15 cellular contexts compared by ENCODE assay signal in the genomic region with DNA sequence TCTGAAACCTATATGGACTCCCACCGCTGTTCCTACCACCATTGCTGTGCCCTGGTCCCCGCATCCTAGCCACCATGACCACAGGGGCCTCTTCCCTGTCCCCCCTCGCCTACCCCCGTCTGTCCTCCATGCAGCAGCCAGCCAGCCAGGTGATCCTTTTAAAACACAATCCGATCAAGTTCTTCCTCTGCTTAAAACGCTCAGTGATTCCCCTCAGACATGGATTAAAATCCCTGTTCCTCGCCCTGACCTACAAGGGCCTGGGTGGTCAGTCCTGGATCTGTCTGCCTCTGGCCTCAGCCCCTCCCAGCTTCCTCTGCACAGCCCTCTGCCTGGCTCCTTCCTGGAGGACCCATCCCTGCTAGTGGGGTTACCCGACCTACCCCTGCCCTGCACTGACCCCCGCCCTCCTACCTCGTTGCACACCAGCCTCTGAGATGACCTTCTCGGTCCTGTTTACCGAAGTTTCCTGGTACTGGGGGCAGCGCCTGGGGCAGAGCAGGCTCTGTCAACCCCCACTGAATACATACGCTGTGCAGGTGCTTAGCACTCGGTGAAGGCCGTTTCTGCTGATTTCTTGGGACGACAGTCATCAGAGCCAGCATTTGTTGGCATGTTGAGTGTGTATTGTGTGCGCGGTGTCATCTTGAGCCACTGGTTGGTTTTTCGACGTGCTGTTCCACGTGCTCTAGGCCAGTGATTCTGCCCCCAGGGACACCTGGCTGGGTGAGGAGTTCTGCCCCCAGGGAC. TPM values are rescaled to one million over a fixed set of nuclear protein-coding genes. Genes with fewer than 3 reads are reported as not detected.
DNase-seq lines count a peak whose midpoint lies in the region; ATAC-seq, FAIRE-seq and TF ChIP-seq lines count a peak whose summit lies in the region.
"Had no signal": no experiment of that assay in that cellular context is flagged by ENCODE, and none has a peak within 500 bp of the region (broad histone marks: within the 10 kb centered on the region; RNA-seq: fewer than 3 reads in every experiment).

No MANE protein-coding gene starts in this region.

- TF ChIP-seq CTCF in HepG2 (CRISPR knock-in tag; IDR thresholded peaks at IDR 0.05), result no peak

- peaks cover 24% of the 10 kb centered on the region for H3K4me1 Mint-ChIP-seq in T-helper 17 cell

- H3K9ac ChIP-seq in HepG2 (ENCODE audit: insufficient read depth, low read depth, low read length), result no peak overlapping the region

- H3K4me3 Mint-ChIP-seq in T-helper 17 cell, result peak overlapping the region; percentile 9
- H3K4me3 Mint-ChIP-seq: CD4-positive, alpha-beta T cell had no signal

- no peaks in the 10 kb centered on the region for H3K4me1 ChIP-seq in HepG2 (ENCODE audit: insufficient read depth, low read length)

- H3K27me3 Mint-ChIP-seq in T-helper 17 cell, result peaks cover 3% of the 10 kb centered on the region

- H2AFZ ChIP-seq in HepG2 (ENCODE audit: low read length), result no peak overlapping the region

- H4K20me1 ChIP-seq in HepG2 (ENCODE audit: insufficient read depth, low read length), result peaks cover 3% of the 10 kb centered on the region; the same call in 1 of the 2 replicates

- H3K9me3 ChIP-seq in T-helper 17 cell (ENCODE audit: control insufficient read depth, low read length, poor library complexity, severe bottlenecking) (no peaks in the 10 kb centered on the region), HepG2 (ENCODE audit: low read length) (no peaks in the 10 kb centered on the region)
- H3K9me3 ChIP-seq: right lobe of liver had no signal

- intact Hi-C loops in HepG2 (cut with micrococcal nuclease; ENCODE audit: unreplicated experiment), result no loop called here

- no peaks in the 10 kb centered on the region for H3K79me2 ChIP-seq in HepG2 (ENCODE audit: insufficient read depth, low read length)

- no peak for TF ChIP-seq EP300 in HepG2 (IDR thresholded peaks at IDR 0.05; ENCODE audit: low read depth in 2 of 2, low read length in 2 of 2)
- TF ChIP-seq EP300 in HepG2 (CRISPR knock-in tag; IDR thresholded peaks at IDR 0.05; ENCODE audit: borderline replicate concordance), result no peak

- in situ Hi-C loops in HepG2 (cut with HindIII; ENCODE audit: extremely low pct_ligation_motif_present, low pct_unique_long_range_greater_than_20kb), result no loop called here

- 93% methylated on average over 18 of the region's 22 CpGs for WGBS in HepG2 (ENCODE audit: low lambda C conversion rate)

- POLR2A ChIA-PET in HepG2 (lab: Yijun Ruan, JAX), result interaction anchor here (1.7 to 1.8 kb wide), 2 partner anchors 14 kb away, joined by 6 to 7 read pairs; a partner anchor contains a TSS

- H3K36me3 Mint-ChIP-seq in T-helper 17 cell (ENCODE audit: low read depth), result peaks cover 2% of the 10 kb centered on the region

- no peaks in the 10 kb centered on the region; a peak in 1 of 5 replicates for H3K27me3 ChIP-seq in HepG2 (ENCODE audit: control insufficient read depth in 1 of 2, insufficient read depth in 2 of 2, low read length in 2 of 2)
- H3K27me3 ChIP-seq: right lobe of liver had no signal

- DNase-seq in COR-L47 (lab: John Stamatoyannopoulos, UW) (peak; percentile 18), T-helper 17 cell (no peak), HepG2 (ENCODE audit: low spot score) (no peak), Kasumi-1 (lab: John Stamatoyannopoulos, UW) (no peak), NOMO-1 treated with DMSO at 0.1 percent for 48 hours (lab: John Stamatoyannopoulos, UW; ENCODE audit: unreplicated experiment) (no peak), NCI-H524 treated with DMSO at 0.1 percent for 48 hours (lab: John Stamatoyannopoulos, UW) (no peak)
- DNase-seq: activated CD8-positive, alpha-beta memory T cell treated with anti-CD3 and anti-CD28 coated beads, Interleukin-2, amount 50 U/mL, for 4 hours; CD4-positive, alpha-beta T cell; GDM1 had no signal

- H3K27ac ChIP-seq in HepG2 (ENCODE audit: extremely low read length, insufficient read depth, low read length), result no peak overlapping the region
- H3K27ac ChIP-seq: right lobe of liver, VCaP had no signal

- peak overlapping the region; percentile 77 for H3K27ac Mint-ChIP-seq in T-helper 17 cell
- H3K27ac Mint-ChIP-seq: CD4-positive, alpha-beta T cell had no signal

- peaks cover 0 to 1% of the 10 kb centered on the region in 2 experiments; a peak in 1 of 5 replicates for H3K36me3 ChIP-seq in HepG2 (replicated peaks in 1 of 2; ENCODE audit: control insufficient read depth in 1 of 2, insufficient read depth in 2 of 2, low read length in 2 of 2)
- H3K36me3 ChIP-seq: right lobe of liver had no signal

- no peak overlapping the region for H3K4me3 ChIP-seq in HepG2 (replicated peaks in 1 of 3; ENCODE audit: insufficient read depth in 1 of 3, low read depth in 2 of 3, low read length in 3 of 3)
- H3K4me3 ChIP-seq: right lobe of liver had no signal

- peak in 1 of 2 experiments; percentile 12; a peak in 1 of 4 replicates for TF ChIP-seq POLR2A in HepG2 (IDR thresholded peaks at IDR 0.05; ENCODE audit: insufficient read depth in 1 of 2, low read depth in 2 of 2, low read length in 2 of 2)

- CTCF ChIA-PET in HepG2 (lab: Yijun Ruan, JAX; ENCODE audit: low intra/inter-chr PET ratio, low total read pairs), result no interaction called here

- no peak for FAIRE-seq in HepG2 (lab: Jason Lieb, UNC)
- FAIRE-seq: frontal cortex had no signal

- H3K4me2 ChIP-seq in HepG2 (ENCODE audit: low read depth, low read length), result no peak overlapping the region

- no peak for ATAC-seq in T-helper 17 cell
- ATAC-seq in HepG2, result no peak

- BruUV-seq in HepG2 (replicated peaks; lab: Mats Ljungman, UMichigan), result no TSS peak

- TF ChIP-seq RAD21 in HepG2 (CRISPR knock-in tag; IDR thresholded peaks at IDR 0.05), result no peak

RNA-seq across cellular contexts. Expression of a gene that starts 14.7 kb away (rescaled TPM):
- total RNA-seq in T-helper 17 cell (100 to 1,000 TPM; 471 to 480 TPM), HepG2 (2016; rRNA removed; fragmentation: Illumina TruSeq; extraction: Trizol) (5.8 and 14.3 TPM in 2 replicates)
- total RNA-seq in HepG2 (2016; cell fraction: cytosol; rRNA removed; fragmentation: Illumina TruSeq; extraction: Trizol; ENCODE audit: low read depth), result 1.1 and 2.1 TPM in 2 replicates
- total RNA-seq in HepG2 (2016; cell fraction: insoluble cytoplasmic fraction; rRNA removed; fragmentation: Illumina TruSeq; extraction: Trizol), result 4.7 and 13.0 TPM in 2 replicates
- 4.0 TPM in 2 replicates for total RNA-seq in HepG2 (2016; cell fraction: membrane; rRNA removed; fragmentation: Illumina TruSeq; extraction: Trizol)
- 28.1 and 29.6 TPM in 2 replicates for total RNA-seq in HepG2 (2016; cell fraction: nucleus; rRNA removed; fragmentation: Illumina TruSeq; extraction: Trizol)
- 38.3 and 41.9 TPM in 2 replicates for polyA plus RNA-seq in HepG2 (2011; rRNA removed)
- 3.2 and 6.8 TPM in 2 replicates for polyA plus RNA-seq in HepG2 (2011; cell fraction: cytosol; rRNA removed)
- polyA plus RNA-seq in HepG2 (2011; cell fraction: nucleus; rRNA removed), result 519 and 637 TPM in 2 replicates
- polyA plus RNA-seq in HepG2 (2012), result 46.6 and 63.0 TPM in 2 replicates
- polyA plus RNA-seq in HepG2 (2016; cell fraction: cytosol; fragmentation: Illumina TruSeq; extraction: Trizol; ENCODE audit: low read depth), result 0.46 and 0.71 TPM in 2 replicates
- 5.1 and 9.7 TPM in 2 replicates for polyA plus RNA-seq in HepG2 (2016; cell fraction: insoluble cytoplasmic fraction; fragmentation: Illumina TruSeq; extraction: Trizol; ENCODE audit: low read depth)
- polyA plus RNA-seq in HepG2 (2016; cell fraction: membrane; fragmentation: Illumina TruSeq; extraction: Trizol; ENCODE audit: low read depth), result 1.5 and 2.8 TPM in 2 replicates
- polyA plus RNA-seq in HepG2 (2016; cell fraction: nucleus; fragmentation: Illumina TruSeq; extraction: Trizol; ENCODE audit: insufficient read depth, low read depth), result 151 and 199 TPM in 2 replicates
- polyA minus RNA-seq in HepG2 (2011; rRNA and poly(A)+ RNA removed; ENCODE audit: low replicate concordance), result 27.1 and 40.7 TPM in 2 replicates
- 10.7 and 13.3 TPM in 2 replicates for polyA minus RNA-seq in HepG2 (2011; cell fraction: cytosol; rRNA and poly(A)+ RNA removed)
- 60.4 and 69.7 TPM in 2 replicates for polyA minus RNA-seq in HepG2 (2011; cell fraction: nucleus; rRNA and poly(A)+ RNA removed)

RNA-seq across cellular contexts. Expression of a gene that starts 19.0 kb away (rescaled TPM):
- total RNA-seq in T-helper 17 cell (not detected), HepG2 (2016; rRNA removed; fragmentation: Illumina TruSeq; extraction: Trizol) (10.6 and 19.9 TPM in 2 replicates)
- 24.8 and 26.4 TPM in 2 replicates for total RNA-seq in HepG2 (2016; cell fraction: cytosol; rRNA removed; fragmentation: Illumina TruSeq; extraction: Trizol; ENCODE audit: low read depth)
- 9.4 and 21.3 TPM in 2 replicates for total RNA-seq in HepG2 (2016; cell fraction: insoluble cytoplasmic fraction; rRNA removed; fragmentation: Illumina TruSeq; extraction: Trizol)
- total RNA-seq in HepG2 (2016; cell fraction: membrane; rRNA removed; fragmentation: Illumina TruSeq; extraction: Trizol), result 27.7 and 30.4 TPM in 2 replicates
- total RNA-seq in HepG2 (2016; cell fraction: nucleus; rRNA removed; fragmentation: Illumina TruSeq; extraction: Trizol), result 16.5 and 20.3 TPM in 2 replicates
- polyA plus RNA-seq in HepG2 (2011; rRNA removed), result 6.9 and 8.9 TPM in 2 replicates
- 7.0 and 10.7 TPM in 2 replicates for polyA plus RNA-seq in HepG2 (2011; cell fraction: cytosol; rRNA removed)
- 13.2 and 17.7 TPM in 2 replicates for polyA plus RNA-seq in HepG2 (2011; cell fraction: nucleus; rRNA removed)
- polyA plus RNA-seq in HepG2 (2012), result 4.1 and 6.2 TPM in 2 replicates
- polyA plus RNA-seq in HepG2 (2016; cell fraction: cytosol; fragmentation: Illumina TruSeq; extraction: Trizol; ENCODE audit: low read depth), result 27.2 and 29.7 TPM in 2 replicates
- polyA plus RNA-seq in HepG2 (2016; cell fraction: insoluble cytoplasmic fraction; fragmentation: Illumina TruSeq; extraction: Trizol; ENCODE audit: low read depth), result 11.5 and 12.2 TPM in 2 replicates
- polyA plus RNA-seq in HepG2 (2016; cell fraction: membrane; fragmentation: Illumina TruSeq; extraction: Trizol; ENCODE audit: low read depth), result 29.0 and 29.3 TPM in 2 replicates
- polyA plus RNA-seq in HepG2 (2016; cell fraction: nucleus; fragmentation: Illumina TruSeq; extraction: Trizol; ENCODE audit: insufficient read depth, low read depth), result 34.6 and 38.5 TPM in 2 replicates
- 15.4 TPM in 1 of 2 replicates, not detected in the other for polyA minus RNA-seq in HepG2 (2011; rRNA and poly(A)+ RNA removed; ENCODE audit: low replicate concordance)
- polyA minus RNA-seq in HepG2 (2011; cell fraction: cytosol; rRNA and poly(A)+ RNA removed), result 6.2 and 9.2 TPM in 2 replicates
- polyA minus RNA-seq in HepG2 (2011; cell fraction: nucleus; rRNA and poly(A)+ RNA removed), result 2.6 and 3.9 TPM in 2 replicates
- total RNA-seq: CD4-positive, alpha-beta T cell; dermis microvascular lymphatic vessel endothelial cell; kidney epithelial cell; myocyte had no signal

RNA-seq across cellular contexts. Expression of a gene that starts 29.3 kb away (rescaled TPM):
- total RNA-seq in T-helper 17 cell (1 to 10 TPM; 4.4 to 6.0 TPM), HepG2 (2016; rRNA removed; fragmentation: Illumina TruSeq; extraction: Trizol) (1.5 and 2.9 TPM in 2 replicates)
- 0.88 and 1.1 TPM in 2 replicates for total RNA-seq in HepG2 (2016; cell fraction: cytosol; rRNA removed; fragmentation: Illumina TruSeq; extraction: Trizol; ENCODE audit: low read depth)
- total RNA-seq in HepG2 (2016; cell fraction: insoluble cytoplasmic fraction; rRNA removed; fragmentation: Illumina TruSeq; extraction: Trizol), result 1.8 and 2.6 TPM in 2 replicates
- 1.8 and 2.1 TPM in 2 replicates for total RNA-seq in HepG2 (2016; cell fraction: membrane; rRNA removed; fragmentation: Illumina TruSeq; extraction: Trizol)
- 1.9 and 2.7 TPM in 2 replicates for total RNA-seq in HepG2 (2016; cell fraction: nucleus; rRNA removed; fragmentation: Illumina TruSeq; extraction: Trizol)
- polyA plus RNA-seq in HepG2 (2011; rRNA removed), result 0.75 and 1.2 TPM in 2 replicates
- 0.86 and 1.8 TPM in 2 replicates for polyA plus RNA-seq in HepG2 (2011; cell fraction: cytosol; rRNA removed)
- 1.7 TPM in 2 replicates for polyA plus RNA-seq in HepG2 (2011; cell fraction: nucleus; rRNA removed)
- 1.5 and 1.8 TPM in 2 replicates for polyA plus RNA-seq in HepG2 (2012)
- 0.32 and 0.38 TPM in 2 replicates for polyA plus RNA-seq in HepG2 (2016; cell fraction: cytosol; fragmentation: Illumina TruSeq; extraction: Trizol; ENCODE audit: low read depth)
- polyA plus RNA-seq in HepG2 (2016; cell fraction: insoluble cytoplasmic fraction; fragmentation: Illumina TruSeq; extraction: Trizol; ENCODE audit: low read depth), result 1.4 and 1.5 TPM in 2 replicates
- 0.65 and 1.0 TPM in 2 replicates for polyA plus RNA-seq in HepG2 (2016; cell fraction: membrane; fragmentation: Illumina TruSeq; extraction: Trizol; ENCODE audit: low read depth)
- polyA plus RNA-seq in HepG2 (2016; cell fraction: nucleus; fragmentation: Illumina TruSeq; extraction: Trizol; ENCODE audit: insufficient read depth, low read depth), result 0.95 and 1.2 TPM in 2 replicates
- polyA minus RNA-seq in HepG2 (2011; rRNA and poly(A)+ RNA removed; ENCODE audit: low replicate concordance), result 5.7 and 6.2 TPM in 2 replicates
- 3.4 and 3.7 TPM in 2 replicates for polyA minus RNA-seq in HepG2 (2011; cell fraction: cytosol; rRNA and poly(A)+ RNA removed)
- polyA minus RNA-seq in HepG2 (2011; cell fraction: nucleus; rRNA and poly(A)+ RNA removed), result 2.7 and 3.9 TPM in 2 replicates

RNA-seq across cellular contexts. Expression of a gene that starts 38.8 kb away (rescaled TPM):
- total RNA-seq in T-helper 17 cell (not detected), HepG2 (2016; rRNA removed; fragmentation: Illumina TruSeq; extraction: Trizol) (0.83 and 1.6 TPM in 2 replicates)
- 1.4 and 3.2 TPM in 2 replicates for total RNA-seq in HepG2 (2016; cell fraction: cytosol; rRNA removed; fragmentation: Illumina TruSeq; extraction: Trizol; ENCODE audit: low read depth)
- total RNA-seq in HepG2 (2016; cell fraction: insoluble cytoplasmic fraction; rRNA removed; fragmentation: Illumina TruSeq; extraction: Trizol), result 1.00 and 1.6 TPM in 2 replicates
- 1.4 and 1.9 TPM in 2 replicates for total RNA-seq in HepG2 (2016; cell fraction: membrane; rRNA removed; fragmentation: Illumina TruSeq; extraction: Trizol)
- not detected in 2 replicates for total RNA-seq in HepG2 (2016; cell fraction: nucleus; rRNA removed; fragmentation: Illumina TruSeq; extraction: Trizol)
- 0.34 and 0.41 TPM in 2 replicates for polyA plus RNA-seq in HepG2 (2011; rRNA removed)
- 0.37 and 0.90 TPM in 2 replicates for polyA plus RNA-seq in HepG2 (2011; cell fraction: cytosol; rRNA removed)
- polyA plus RNA-seq in HepG2 (2011; cell fraction: nucleus; rRNA removed), result 0.35 and 0.56 TPM in 2 replicates
- 0.92 and 0.97 TPM in 2 replicates for polyA plus RNA-seq in HepG2 (2012)
- 2.2 and 4.1 TPM in 2 replicates for polyA plus RNA-seq in HepG2 (2016; cell fraction: cytosol; fragmentation: Illumina TruSeq; extraction: Trizol; ENCODE audit: low read depth)
- polyA plus RNA-seq in HepG2 (2016; cell fraction: insoluble cytoplasmic fraction; fragmentation: Illumina TruSeq; extraction: Trizol; ENCODE audit: low read depth), result 2.3 and 3.1 TPM in 2 replicates
- 4.7 and 5.9 TPM in 2 replicates for polyA plus RNA-seq in HepG2 (2016; cell fraction: membrane; fragmentation: Illumina TruSeq; extraction: Trizol; ENCODE audit: low read depth)
- 1.2 and 2.4 TPM in 2 replicates for polyA plus RNA-seq in HepG2 (2016; cell fraction: nucleus; fragmentation: Illumina TruSeq; extraction: Trizol; ENCODE audit: insufficient read depth, low read depth)
- polyA minus RNA-seq in HepG2 (2011; rRNA and poly(A)+ RNA removed; ENCODE audit: low replicate concordance), result 0.54 TPM in 1 of 2 replicates, not detected in the other
- polyA minus RNA-seq in HepG2 (2011; cell fraction: cytosol; rRNA and poly(A)+ RNA removed), result 0.79 TPM in 1 of 2 replicates, not detected in the other
- polyA minus RNA-seq in HepG2 (2011; cell fraction: nucleus; rRNA and poly(A)+ RNA removed), result not detected in 2 replicates
- total RNA-seq: CD4-positive, alpha-beta T cell had no signal

Comparison
In these comparisons a context has a peak if more than half of its experiments do, and no peak if none do; other contexts are left out.
1. RNA of a gene that starts 14.7 kb away (total RNA-seq): 471 to 480 TPM in T-helper 17 cell; 1.1 to 29.6 TPM in HepG2; every median in the first group is over 10 times any median in the second.
2. RNA of a gene that starts 19.0 kb away (total RNA-seq): 9.4 to 30.4 TPM in HepG2; not detected in T-helper 17 cell; every median in the first group is over 4 times any median in the second.